In genomic region chr2:146239392-146240135, GRCh38 we compare ENCODE assay signal across 15 cellular contexts.
DNase-seq lines count a peak whose midpoint lies in the region; ATAC-seq, FAIRE-seq and TF ChIP-seq lines count a peak whose summit lies in the region.
"Had no signal": no experiment of that assay in that cellular context is flagged by ENCODE, and none has a peak within 500 bp of the region (broad histone marks: within the 10 kb centered on the region; RNA-seq: fewer than 3 reads in every experiment).

No MANE protein-coding gene starts in this region.

- no peaks in the 10 kb centered on the region for H4K20me1 ChIP-seq in IMR-90 (ENCODE audit: insufficient read depth, low read length)

- H3K27ac Mint-ChIP-seq in nephron progenitor cell, result peak overlapping the region; percentile 17
- H3K27ac Mint-ChIP-seq in activated T-helper 1 cell treated with anti-CD3 and anti-CD28 coated beads, Interleukin-12 subunit alpha, Interleukin-12 subunit beta, Interleukin-2, Interleukin-4 antibody, amounts not matched to agents 30 ng/mL and 10 ng/mL and 1 ng/mL, durations not matched to agents 14 hours and 24 hours and 36 hours, result no peak overlapping the region
- H3K27ac Mint-ChIP-seq: CD14-positive monocyte had no signal

- WGBS in IMR-90 (ENCODE audit: extremely low coverage in 2 of 2, insufficient read length in 1 of 2), 2 experiments, result no CpG with 5 or more reads among the region's 2 CpGs

- H3K18ac ChIP-seq in IMR-90 (ENCODE audit: low read depth, low read length), result peak overlapping the region; percentile 71; the same call in 1 of the 2 replicates

- H3K9me3 ChIP-seq in IMR-90 (ENCODE audit: control insufficient read depth, insufficient read depth, low read length), result no peaks in the 10 kb centered on the region
- H3K9me3 ChIP-seq: esophagus muscularis mucosa had no signal

- peaks cover 2% of the 10 kb centered on the region; the same call in 1 of the 2 replicates for H3K9me1 ChIP-seq in IMR-90 (ENCODE audit: insufficient read depth, low read length)

- peak overlapping the region; percentile 91 for H2BK5ac ChIP-seq in IMR-90 (ENCODE audit: low read depth, low read length, poor library complexity, severe bottlenecking)

- H3K36me3 ChIP-seq in IMR-90 (ENCODE audit: control insufficient read depth, insufficient read depth, low read length), result no peaks in the 10 kb centered on the region
- H3K36me3 ChIP-seq: esophagus muscularis mucosa had no signal

- H3K4ac ChIP-seq in IMR-90 (ENCODE audit: low read depth, low read length), result peak overlapping the region; percentile 92

- ATAC-seq in IMR-90 (ENCODE audit: low read depth), result peak; percentile 92

- dilution Hi-C loops in IMR-90 (cut with HindIII; ENCODE audit: low sequenced_read_pairs, unreplicated experiment), result no loop called here

- peak overlapping the region; percentile 86; the same call in 1 of the 3 replicates for H2BK15ac ChIP-seq in IMR-90 (ENCODE audit: low read depth, low read length)

- no peak for TF ChIP-seq RAD21 in IMR-90 (IDR thresholded peaks at IDR 0.05; ENCODE audit: low read length)

- H3K23ac ChIP-seq in IMR-90 (ENCODE audit: low read depth, low read length), result peak overlapping the region; percentile 77

- no peaks in the 10 kb centered on the region for H3K36me3 Mint-ChIP-seq in nephron progenitor cell (ENCODE audit: low read depth)
- no peaks in the 10 kb centered on the region for H3K36me3 Mint-ChIP-seq in activated T-helper 1 cell treated with anti-CD3 and anti-CD28 coated beads, Interleukin-12 subunit alpha, Interleukin-12 subunit beta, Interleukin-2, Interleukin-4 antibody, amounts not matched to agents 30 ng/mL and 10 ng/mL and 1 ng/mL, durations not matched to agents 14 hours and 24 hours and 36 hours (ENCODE audit: low read depth)
- H3K36me3 Mint-ChIP-seq: CD14-positive monocyte had no signal

- no peak overlapping the region for H3K4me3 ChIP-seq in AG10803 (ENCODE audit: low read length)
- no peak overlapping the region for H3K4me3 ChIP-seq in IMR-90 (ENCODE audit: insufficient read depth, low read depth, low read length)
- H3K4me3 ChIP-seq: esophagus muscularis mucosa had no signal

- peak overlapping the region; percentile 66; the same call in 1 of the 2 replicates for H3K4me2 ChIP-seq in IMR-90 (ENCODE audit: low read depth, low read length)

- H2AK9ac ChIP-seq in IMR-90 (replicated peaks; ENCODE audit: low read depth, low read length, poor library complexity), result no peak overlapping the region

- in situ Hi-C loops in IMR-90 (cut with MboI; ENCODE audit: low sequenced_read_pairs), result no loop called here

- peak overlapping the region; percentile 97 for H2BK120ac ChIP-seq in IMR-90 (ENCODE audit: low read depth, low read length)

- TF ChIP-seq CTCF in AG10803 (conservative IDR thresholded peaks at IDR 0.05; ENCODE audit: low read length) (no peak), IMR-90 (conservative IDR thresholded peaks at IDR 0.05; ENCODE audit: low read depth, low read length) (no peak), nephron progenitor cell (IDR thresholded peaks at IDR 0.05) (no peak), D721Med (IDR thresholded peaks at IDR 0.05; ENCODE audit: insufficient read depth, missing control alignments) (no peak)

- peak overlapping the region; percentile 88 for H2BK20ac ChIP-seq in IMR-90 (ENCODE audit: low read depth, low read length)

- H3K27ac ChIP-seq in IMR-90 (ENCODE audit: insufficient read depth, low read length), result peak overlapping the region; percentile 69
- H3K27ac ChIP-seq in caudate nucleus (ENCODE audit: low read depth, low read length), result no peak overlapping the region
- H3K27ac ChIP-seq: esophagus muscularis mucosa, parathyroid adenoma had no signal

- no peaks in the 10 kb centered on the region for H3K9me3 Mint-ChIP-seq in nephron progenitor cell
- no peaks in the 10 kb centered on the region for H3K9me3 Mint-ChIP-seq in activated T-helper 1 cell treated with anti-CD3 and anti-CD28 coated beads, Interleukin-12 subunit alpha, Interleukin-12 subunit beta, Interleukin-2, Interleukin-4 antibody, amounts not matched to agents 30 ng/mL and 10 ng/mL and 1 ng/mL, durations not matched to agents 14 hours and 24 hours and 36 hours
- H3K9me3 Mint-ChIP-seq: CD14-positive monocyte had no signal

- H3K4me1 ChIP-seq in IMR-90 (ENCODE audit: control insufficient read depth, insufficient read depth, low read length), result peaks cover 8% of the 10 kb centered on the region
- H3K4me1 ChIP-seq: esophagus muscularis mucosa, parathyroid adenoma had no signal

- no peak overlapping the region; the same call in 1 of the 2 replicates for H3K9ac ChIP-seq in IMR-90 (ENCODE audit: low read depth, low read length)
- H3K9ac ChIP-seq: parathyroid adenoma had no signal

- TF ChIP-seq POLR2A in IMR-90 (IDR thresholded peaks at IDR 0.05; ENCODE audit: low read depth, low read length), result no peak

- peak overlapping the region; percentile 63; the same call in 1 of the 2 replicates for H2AK5ac ChIP-seq in IMR-90 (ENCODE audit: low read depth, low read length)

- H3K79me1 ChIP-seq in IMR-90 (ENCODE audit: low read depth in 1 of 2, low read length in 2 of 2), result no peaks in the 10 kb centered on the region

- no peak for FAIRE-seq in D721Med (lab: Jason Lieb, UNC)
- FAIRE-seq: GM12891 had no signal

- peak overlapping the region; percentile 83 for H3K14ac ChIP-seq in IMR-90 (replicated peaks; ENCODE audit: low read depth, low read length)

- H3K27me3 Mint-ChIP-seq in nephron progenitor cell (ENCODE audit: low read depth, poor library complexity), result no peaks in the 10 kb centered on the region
- peaks cover 2% of the 10 kb centered on the region for H3K27me3 Mint-ChIP-seq in activated T-helper 1 cell treated with anti-CD3 and anti-CD28 coated beads, Interleukin-12 subunit alpha, Interleukin-12 subunit beta, Interleukin-2, Interleukin-4 antibody, amounts not matched to agents 30 ng/mL and 10 ng/mL and 1 ng/mL, durations not matched to agents 14 hours and 24 hours and 36 hours (ENCODE audit: insufficient read depth)

- no peak overlapping the region for H3K4me3 Mint-ChIP-seq in nephron progenitor cell
- no peak overlapping the region for H3K4me3 Mint-ChIP-seq in activated T-helper 1 cell treated with anti-CD3 and anti-CD28 coated beads, Interleukin-12 subunit alpha, Interleukin-12 subunit beta, Interleukin-2, Interleukin-4 antibody, amounts not matched to agents 30 ng/mL and 10 ng/mL and 1 ng/mL, durations not matched to agents 14 hours and 24 hours and 36 hours
- H3K4me3 Mint-ChIP-seq: CD14-positive monocyte had no signal

- no peaks in the 10 kb centered on the region for H3K4me1 Mint-ChIP-seq in nephron progenitor cell
- H3K4me1 Mint-ChIP-seq in activated T-helper 1 cell treated with anti-CD3 and anti-CD28 coated beads, Interleukin-12 subunit alpha, Interleukin-12 subunit beta, Interleukin-2, Interleukin-4 antibody, amounts not matched to agents 30 ng/mL and 10 ng/mL and 1 ng/mL, durations not matched to agents 14 hours and 24 hours and 36 hours (ENCODE audit: low read depth), result no peaks in the 10 kb centered on the region
- H3K4me1 Mint-ChIP-seq: CD14-positive monocyte had no signal

- H4K91ac ChIP-seq in IMR-90 (ENCODE audit: insufficient read depth, low read depth, low read length), result peak overlapping the region; percentile 92

- H2AFZ ChIP-seq in IMR-90 (replicated peaks; ENCODE audit: low read length, poor library complexity), result no peak overlapping the region
- H2AFZ ChIP-seq: parathyroid adenoma had no signal

- peak overlapping the region; percentile 32 to 78; a peak in 3 of 4 replicates for H4K8ac ChIP-seq in IMR-90 (ENCODE audit: low read depth in 2 of 2, low read length in 2 of 2)

- peak overlapping the region; percentile 22 for H3K56ac ChIP-seq in IMR-90 (ENCODE audit: extremely low read depth, insufficient read depth, low read length)

- intact Hi-C loops in IMR-90 (cut with micrococcal nuclease), result loop anchor here (10.0 kb wide), 1 partner anchor 1055 kb away; no protein-coding TSS in a partner anchor
- intact Hi-C loops in activated T-helper 1 cell treated with anti-CD3 and anti-CD28 coated beads, Interleukin-12 subunit alpha, Interleukin-12 subunit beta, Interleukin-2, Interleukin-4 antibody, amounts not matched to agents 30 ng/mL and 10 ng/mL and 1 ng/mL, durations not matched to agents 14 hours and 24 hours and 36 hours (cut with micrococcal nuclease), result no loop called here

- H3K27me3 ChIP-seq in IMR-90 (ENCODE audit: control insufficient read depth, insufficient read depth, low read length), result no peaks in the 10 kb centered on the region
- H3K27me3 ChIP-seq: esophagus muscularis mucosa had no signal

- no TSS peak for BruUV-seq in IMR-90 (replicated peaks; lab: Mats Ljungman, UMichigan)

- peak; percentile 79 for DNase-seq in AG10803 (ENCODE audit: low read depth)
- DNase-seq in IMR-90, result peak; percentile 93
- peak; percentile 83 for DNase-seq in fibroblast of gingiva (ENCODE audit: low read depth)
- DNase-seq in nephron progenitor cell, result no peak
- DNase-seq in D721Med (ENCODE audit: insufficient read length, low spot score), result no peak
- DNase-seq in activated T-helper 1 cell treated with anti-CD3 and anti-CD28 coated beads, Interleukin-12 subunit alpha, Interleukin-12 subunit beta, Interleukin-2, Interleukin-4 antibody, amounts not matched to agents 30 ng/mL and 10 ng/mL and 1 ng/mL, durations not matched to agents 14 hours and 24 hours and 36 hours (ENCODE audit: low spot score), result no peak
- DNase-seq in caudate nucleus (lab: John Stamatoyannopoulos, UW), result no peak
- DNase-seq in activated naive CD4-positive, alpha-beta T cell treated with anti-CD3 and anti-CD28 coated beads, Interleukin-2, amount 50 U/mL, for 16 hours, result no peak
- DNase-seq: dermis blood vessel endothelial cell, DMS79 treated with DMSO at 0.1 percent for 48 hours, NCI-H774 had no signal

- POLR2A ChIA-PET in IMR-90 (lab: Charles Lee; ENCODE audit: unreplicated experiment), result no interaction called here

- H4K5ac ChIP-seq in IMR-90 (ENCODE audit: low read depth, low read length), result peak overlapping the region; percentile 38; the same call in 1 of the 2 replicates

- CTCF ChIA-PET in IMR-90 (lab: Yijun Ruan, JAX), result no interaction called here

TF ChIP-seq in IMR-90, 13 proteins besides CTCF, POLR2A, EP300 and RAD21 (continues in another document):
- TF ChIP-seq NFE2L2 (IDR thresholded peaks at IDR 0.05; ENCODE audit: low read depth, low read length), result no peak
- TF ChIP-seq RCOR1 (IDR thresholded peaks at IDR 0.05; ENCODE audit: insufficient replicate concordance, low read length), result no peak
- no peak for TF ChIP-seq ELK1 (IDR thresholded peaks at IDR 0.05; ENCODE audit: borderline replicate concordance, low read depth, low read length)
- no peak for TF ChIP-seq CEBPB (IDR thresholded peaks at IDR 0.05; ENCODE audit: low read depth, low read length)

Comparison
In these comparisons a context has a peak if more than half of its experiments do, and no peak if none do; other contexts are left out.
1. DNase-seq: peak in AG10803 (single experiment), IMR-90 (single experiment) and fibroblast of gingiva (single experiment); none in nephron progenitor cell (single experiment), D721Med (single experiment), activated T-helper 1 cell treated with anti-CD3 and anti-CD28 coated beads, Interleukin-12 subunit alpha, Interleukin-12 subunit beta, Interleukin-2, Interleukin-4 antibody, amounts not matched to agents 30 ng/mL and 10 ng/mL and 1 ng/mL, durations not matched to agents 14 hours and 24 hours and 36 hours (single experiment), caudate nucleus (0 of 61) and activated naive CD4-positive, alpha-beta T cell treated with anti-CD3 and anti-CD28 coated beads, Interleukin-2, amount 50 U/mL, for 16 hours (single experiment).